ENCODE assay signal across 8 cellular contexts in genomic region chr6:30647039-30647801, GRCh38. TPM values are rescaled to one million over a fixed set of nuclear protein-coding genes. Genes with fewer than 3 reads are reported as not detected.
DNase-seq lines count a peak whose midpoint lies in the region; ATAC-seq lines count a peak whose summit lies in the region.

C6orf136 (plus strand) TSS chr6:30647133; CDS start chr6:30647232, 99 bp downstream.

- no peaks in the 10 kb centered on the region for H3K27me3 Mint-ChIP-seq in activated CD4-positive, alpha-beta T cell treated with anti-CD3 and anti-CD28 coated beads, Interleukin-2, amount 10 ng/mL, durations not matched to agents 24 days and 14 days

- peak within 1 kb of the TSS; percentile 94 for H3K27ac Mint-ChIP-seq in activated CD4-positive, alpha-beta T cell treated with anti-CD3 and anti-CD28 coated beads, Interleukin-2, amount 10 ng/mL, durations not matched to agents 24 days and 14 days

- H3K9me3 Mint-ChIP-seq in activated CD4-positive, alpha-beta T cell treated with anti-CD3 and anti-CD28 coated beads, Interleukin-2, amount 10 ng/mL, durations not matched to agents 24 days and 14 days, result no peaks in the 10 kb centered on the region

- peak within 1 kb of the TSS; percentile 95 for H3K27ac ChIP-seq in cingulate gyrus (ENCODE audit: low read depth, low read length)

- DNase-seq in AG20443 (ENCODE audit: low spot score) (peak; percentile 89), GM19238 (ENCODE audit: insufficient read length, low spot score) (peak; percentile 94), NCI-H524 (lab: John Stamatoyannopoulos, UW) (peak; percentile 89 to 90), left kidney (ENCODE audit: low read depth, low spot score) (peak; percentile 97)
- peak; percentile 97 for DNase-seq in activated CD4-positive, alpha-beta T cell treated with anti-CD3 and anti-CD28 coated beads, Interleukin-2, amount 10 ng/mL, durations not matched to agents 24 days and 14 days
- DNase-seq in stimulated activated CD4-positive, alpha-beta T cell treated with anti-CD3 and anti-CD28 coated beads, Interleukin-2, amount 100 ng/mL, for 4 hours (ENCODE audit: low read depth), result peak; percentile 66

- ATAC-seq in HG03442 (IDR thresholded peaks at IDR 0.05; ENCODE audit: unreplicated experiment), result peak; percentile 64

- H3K36me3 Mint-ChIP-seq in activated CD4-positive, alpha-beta T cell treated with anti-CD3 and anti-CD28 coated beads, Interleukin-2, amount 10 ng/mL, durations not matched to agents 24 days and 14 days (ENCODE audit: low read depth), result peaks cover 31% of the 10 kb centered on the region

- peak within 1 kb of the TSS; percentile 91 for H3K4me3 Mint-ChIP-seq in activated CD4-positive, alpha-beta T cell treated with anti-CD3 and anti-CD28 coated beads, Interleukin-2, amount 10 ng/mL, durations not matched to agents 24 days and 14 days

- intact Hi-C loops in activated CD4-positive, alpha-beta T cell treated with anti-CD3 and anti-CD28 coated beads, Interleukin-2, amount 10 ng/mL, durations not matched to agents 24 days and 14 days (cut with micrococcal nuclease), result loop anchor here (1.0 to 2.0 kb wide), 5 partner anchors 20 to 76 kb away; partner anchors contain the start of genes ABCF1, ATAT1, DHX16 and MDC1

- peaks cover 26% of the 10 kb centered on the region for H3K4me1 Mint-ChIP-seq in activated CD4-positive, alpha-beta T cell treated with anti-CD3 and anti-CD28 coated beads, Interleukin-2, amount 10 ng/mL, durations not matched to agents 24 days and 14 days

RNA-seq across cellular contexts. Expression of gene C6orf136, which starts in this region (rescaled TPM):
- total RNA-seq in activated CD4-positive, alpha-beta T cell treated with anti-CD3 and anti-CD28 coated beads, Interleukin-2, amount 10 ng/mL, durations not matched to agents 24 days and 14 days, result 28.9 and 39.4 TPM in 2 replicates

Comparison
In these comparisons a context has a peak if more than half of its experiments do, and no peak if none do; other contexts are left out.
1. Peak in every context shown above with its lines: DNase-seq, ATAC-seq and H3K27ac ChIP-seq.